ENCODE assay signal across 18 cellular contexts in the genomic region with DNA sequence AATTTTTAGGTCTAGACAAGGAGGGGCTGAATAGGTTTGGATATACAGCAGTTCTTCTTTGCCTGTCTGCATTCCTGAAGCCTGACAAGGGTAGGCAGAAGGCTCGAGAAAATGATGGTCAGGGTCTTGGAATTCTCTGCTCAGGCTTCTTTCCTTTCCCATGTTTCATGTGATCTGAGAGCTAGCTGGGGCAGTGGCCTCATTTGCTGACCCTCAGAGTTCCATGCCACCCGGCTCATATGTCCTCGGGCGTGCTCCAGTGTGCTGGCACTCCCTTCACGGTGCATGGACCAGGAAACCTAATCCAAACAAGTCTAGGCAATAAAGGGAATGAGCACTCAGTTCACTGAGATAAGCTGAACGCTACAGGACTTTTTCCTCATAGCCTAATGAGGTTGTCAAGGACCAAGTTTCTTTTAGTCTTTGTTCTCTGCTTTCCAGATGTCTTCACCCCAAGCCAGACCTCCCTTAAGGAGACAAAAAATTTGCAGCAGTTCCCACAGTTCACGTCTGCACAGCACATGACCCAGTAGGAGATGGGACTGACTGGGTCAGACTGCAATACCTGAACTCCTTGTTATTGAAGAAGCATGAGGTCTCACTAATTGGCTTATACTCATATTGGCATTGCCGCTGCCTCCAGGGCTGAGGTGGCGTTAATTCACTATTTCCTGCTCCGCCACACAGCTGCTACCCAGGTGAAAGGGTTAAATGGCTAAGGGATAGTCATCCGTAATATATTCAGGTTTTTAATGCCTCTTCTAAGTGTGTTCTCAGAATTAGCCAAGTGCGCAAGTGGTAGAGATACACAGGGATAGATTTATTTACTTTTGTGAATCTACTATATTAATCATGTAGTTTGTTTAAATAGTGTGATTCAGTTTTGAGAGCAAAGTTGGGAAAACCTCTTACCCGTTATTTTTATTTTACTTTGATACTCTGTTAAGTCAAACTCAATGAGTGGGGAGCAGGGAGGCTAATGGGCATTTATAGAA. TPM values are rescaled to one million over a fixed set of nuclear protein-coding genes. Genes with fewer than 3 reads are reported as not detected.
DNase-seq lines count a peak whose midpoint lies in the region; ATAC-seq and TF ChIP-seq lines count a peak whose summit lies in the region.
"Had no signal": no experiment of that assay in that cellular context is flagged by ENCODE, and none has a peak within 500 bp of the region (broad histone marks: within the 10 kb centered on the region; RNA-seq: fewer than 3 reads in every experiment).

No MANE protein-coding gene starts in this region.

- H3K27ac Mint-ChIP-seq in activated CD8-positive, alpha-beta memory T cell treated with anti-CD3 and anti-CD28 coated beads, Interleukin-2, amount 10 ng/mL, durations not matched to agents 7 days and 5 days: no peak overlapping the region
- no peak overlapping the region for H3K27ac Mint-ChIP-seq in natural killer cell
- H3K27ac Mint-ChIP-seq: CD4-positive, alpha-beta T cell; stimulated activated effector memory CD8-positive, alpha-beta T cell treated with anti-CD3 and anti-CD28 coated beads, Interleukin-12 subunit alpha, Interleukin-12 subunit beta, amount 100 ng/mL, for 72 hours; type B pancreatic cell had no signal

- dilution Hi-C loops in mammary epithelial cell (cut with HindIII; ENCODE audit: low sequenced_read_pairs): no loop called here

- H3K27ac ChIP-seq in mammary epithelial cell (ENCODE audit: insufficient read depth, low read depth, low read length) (no peak overlapping the region), breast epithelium (no peak overlapping the region), brain microvascular endothelial cell (no peak overlapping the region), transverse colon (peak overlapping the region in 2 of 4 donors; percentile 21 to 57)

- peak overlapping the region; percentile 22 for H2AFZ ChIP-seq in mammary epithelial cell (ENCODE audit: low read depth, low read length)

- H3K27me3 ChIP-seq in mammary epithelial cell (ENCODE audit: insufficient read depth, low read length) (peaks cover 4% of the 10 kb centered on the region), breast epithelium (no peaks in the 10 kb centered on the region), brain microvascular endothelial cell (replicated peaks) (no peaks in the 10 kb centered on the region), transverse colon (no peaks in the 10 kb centered on the region)

- no peak for TF ChIP-seq EP300 in transverse colon (IDR thresholded peaks at IDR 0.05; ENCODE audit: low read depth)

- no peaks in the 10 kb centered on the region for H3K4me1 Mint-ChIP-seq in activated CD8-positive, alpha-beta memory T cell treated with anti-CD3 and anti-CD28 coated beads, Interleukin-2, amount 10 ng/mL, durations not matched to agents 7 days and 5 days
- no peaks in the 10 kb centered on the region for H3K4me1 Mint-ChIP-seq in natural killer cell
- H3K4me1 Mint-ChIP-seq: central memory CD8-positive, alpha-beta T cell; stimulated activated effector memory CD8-positive, alpha-beta T cell treated with anti-CD3 and anti-CD28 coated beads, Interleukin-12 subunit alpha, Interleukin-12 subunit beta, amount 100 ng/mL, for 72 hours had no signal

- no TSS peak for BruUV-seq in mammary epithelial cell (replicated peaks; lab: Mats Ljungman, UMichigan)

- DNase-seq in mammary epithelial cell (peak; percentile 43), breast epithelium (ENCODE audit: low spot score in 2 of 2) (no peak), brain microvascular endothelial cell (peak; percentile 22), kidney tubule cell (ENCODE audit: low spot score) (peak; percentile 54), transverse colon (peak; percentile 47), natural killer cell (no peak)
- no peak for DNase-seq in activated CD8-positive, alpha-beta memory T cell treated with anti-CD3 and anti-CD28 coated beads, Interleukin-2, amount 10 ng/mL, durations not matched to agents 7 days and 5 days
- DNase-seq in activated CD4-positive, alpha-beta T cell treated with anti-CD3 and anti-CD28 coated beads, Interleukin-2, amount 50 U/mL, for 48 hours: no peak
- DNase-seq: activated CD4-positive, alpha-beta T cell treated with anti-CD3 and anti-CD28 coated beads for 1 hour; CD4-positive, alpha-beta T cell; effector memory CD4-positive, alpha-beta T cell; NCI-H1436; NCI-H748 treated with DMSO at 0.1 percent for 48 hours had no signal

- H3K4me1 ChIP-seq in mammary epithelial cell (ENCODE audit: insufficient read depth, low read length): no peaks in the 10 kb centered on the region
- no peaks in the 10 kb centered on the region for H3K4me1 ChIP-seq in breast epithelium
- peaks cover 0 to 13% (median 9%) of the 10 kb centered on the region in 4 donors for H3K4me1 ChIP-seq in transverse colon
- H3K4me1 ChIP-seq: HAP-1 had no signal

- H3K9me3 Mint-ChIP-seq in activated CD8-positive, alpha-beta memory T cell treated with anti-CD3 and anti-CD28 coated beads, Interleukin-2, amount 10 ng/mL, durations not matched to agents 7 days and 5 days (ENCODE audit: low read depth): no peaks in the 10 kb centered on the region
- no peaks in the 10 kb centered on the region for H3K9me3 Mint-ChIP-seq in natural killer cell
- H3K9me3 Mint-ChIP-seq: CD4-positive, alpha-beta T cell; central memory CD8-positive, alpha-beta T cell; stimulated activated effector memory CD8-positive, alpha-beta T cell treated with anti-CD3 and anti-CD28 coated beads, Interleukin-12 subunit alpha, Interleukin-12 subunit beta, amount 100 ng/mL, for 72 hours; type B pancreatic cell had no signal

- no peaks in the 10 kb centered on the region for H3K79me2 ChIP-seq in mammary epithelial cell (ENCODE audit: insufficient read depth, low read length)

- H3K9ac ChIP-seq in mammary epithelial cell (ENCODE audit: insufficient read depth, low read length): no peak overlapping the region

- H3K36me3 ChIP-seq in mammary epithelial cell (ENCODE audit: insufficient read depth, low read length) (no peaks in the 10 kb centered on the region), breast epithelium (no peaks in the 10 kb centered on the region), brain microvascular endothelial cell (replicated peaks) (no peaks in the 10 kb centered on the region), transverse colon (no peaks in the 10 kb centered on the region)
- H3K36me3 ChIP-seq: HAP-1 had no signal

- no peak for TF ChIP-seq CTCF in mammary epithelial cell (conservative IDR thresholded peaks at IDR 0.05 in 1 of 2, IDR thresholded peaks at IDR 0.05 in 1 of 2; ENCODE audit: extremely low read depth in 1 of 2, insufficient read depth in 1 of 2, low read depth in 1 of 2, low read length in 2 of 2)
- TF ChIP-seq CTCF in breast epithelium (IDR thresholded peaks at IDR 0.05): no peak
- no peak for TF ChIP-seq CTCF in brain microvascular endothelial cell (IDR thresholded peaks at IDR 0.05; ENCODE audit: low read depth, low read length, missing control alignments)
- TF ChIP-seq CTCF in transverse colon (IDR thresholded peaks at IDR 0.05): no peak
- no peak for TF ChIP-seq CTCF in natural killer cell (IDR thresholded peaks at IDR 0.05)

- in situ Hi-C loops in mammary epithelial cell (cut with MboI; ENCODE audit: low sequenced_read_pairs in 2 of 2) (no loop called here), brain microvascular endothelial cell (cut with HindIII; ENCODE audit: low pct_ligation_motif_present, low sequenced_read_pairs) (no loop called here), transverse colon (cut with MboI; ENCODE audit: low pct_ligation_motif_present in 1 of 4, low pct_unique_long_range_greater_than_20kb in 1 of 4, low sequenced_read_pairs in 3 of 4) (no loop called here)

- H3K27me3 Mint-ChIP-seq in activated CD8-positive, alpha-beta memory T cell treated with anti-CD3 and anti-CD28 coated beads, Interleukin-2, amount 10 ng/mL, durations not matched to agents 7 days and 5 days: peaks cover 8% of the 10 kb centered on the region
- H3K27me3 Mint-ChIP-seq in natural killer cell (ENCODE audit: low read depth in 2 of 2): peaks cover 10 to 14% of the 10 kb centered on the region in 2 donors
- H3K27me3 Mint-ChIP-seq: CD4-positive, alpha-beta T cell; central memory CD8-positive, alpha-beta T cell had no signal

- WGBS in mammary epithelial cell (ENCODE audit: low coverage, missing lambda C conversion rate): 55% methylated on average over 13 of the region's 13 CpGs
- WGBS in transverse colon (ENCODE audit: low coverage in 1 of 2), 2 donors: 50 to 61% methylated on average over 6 to 13 of the region's 13 CpGs

- intact Hi-C loops in mammary epithelial cell (cut with micrococcal nuclease): no loop called here
- intact Hi-C loops in breast epithelium (cut with DNase I; ENCODE audit: low total_unique reads): no loop called here
- intact Hi-C loops in transverse colon (cut with DNase I; ENCODE audit: low total_unique reads): no loop called here
- intact Hi-C loops in natural killer cell (cut with micrococcal nuclease): no loop called here

- no peaks in the 10 kb centered on the region for H3K9me3 ChIP-seq in mammary epithelial cell (replicated peaks; ENCODE audit: insufficient read depth, low read length)
- no peaks in the 10 kb centered on the region for H3K9me3 ChIP-seq in breast epithelium
- no peaks in the 10 kb centered on the region for H3K9me3 ChIP-seq in transverse colon
- H3K9me3 ChIP-seq: HAP-1 had no signal

- TF ChIP-seq POLR2A in breast epithelium (IDR thresholded peaks at IDR 0.05): no peak
- TF ChIP-seq POLR2A in transverse colon (IDR thresholded peaks at IDR 0.05): no peak

- CTCF ChIA-PET in mammary epithelial cell (lab: Charles Lee; ENCODE audit: low non-redundant PET): no interaction called here
- CTCF ChIA-PET in activated CD8-positive, alpha-beta memory T cell treated with anti-CD3 and anti-CD28 coated beads, Interleukin-2, amount 10 ng/mL, durations not matched to agents 7 days and 5 days (lab: Charles Lee): no interaction called here

- no peak overlapping the region for H3K4me3 Mint-ChIP-seq in activated CD8-positive, alpha-beta memory T cell treated with anti-CD3 and anti-CD28 coated beads, Interleukin-2, amount 10 ng/mL, durations not matched to agents 7 days and 5 days
- no peak overlapping the region for H3K4me3 Mint-ChIP-seq in natural killer cell
- H3K4me3 Mint-ChIP-seq: CD4-positive, alpha-beta T cell; central memory CD8-positive, alpha-beta T cell; stimulated activated effector memory CD8-positive, alpha-beta T cell treated with anti-CD3 and anti-CD28 coated beads, Interleukin-12 subunit alpha, Interleukin-12 subunit beta, amount 100 ng/mL, for 72 hours; type B pancreatic cell had no signal

- H3K4me3 ChIP-seq in mammary epithelial cell (replicated peaks in 1 of 3; ENCODE audit: insufficient read depth in 1 of 3, low read depth in 2 of 3, low read length in 3 of 3) (no peak overlapping the region), breast epithelium (no peak overlapping the region), brain microvascular endothelial cell (ENCODE audit: low read depth, low read length) (no peak overlapping the region), transverse colon (no peak overlapping the region)
- H3K4me3 ChIP-seq: HAP-1 had no signal

- no peaks in the 10 kb centered on the region for H3K36me3 Mint-ChIP-seq in activated CD8-positive, alpha-beta memory T cell treated with anti-CD3 and anti-CD28 coated beads, Interleukin-2, amount 10 ng/mL, durations not matched to agents 7 days and 5 days
- H3K36me3 Mint-ChIP-seq in natural killer cell: no peaks in the 10 kb centered on the region
- H3K36me3 Mint-ChIP-seq: stimulated activated effector memory CD8-positive, alpha-beta T cell treated with anti-CD3 and anti-CD28 coated beads, Interleukin-12 subunit alpha, Interleukin-12 subunit beta, amount 100 ng/mL, for 72 hours; type B pancreatic cell had no signal

- no peaks in the 10 kb centered on the region for H4K20me1 ChIP-seq in mammary epithelial cell (ENCODE audit: insufficient read depth, low read length)

- no peak for ATAC-seq in activated CD8-positive, alpha-beta memory T cell treated with anti-CD3 and anti-CD28 coated beads, Interleukin-2, amount 10 ng/mL, durations not matched to agents 7 days and 5 days
- no peak for ATAC-seq in natural killer cell
- ATAC-seq: stimulated activated effector memory CD8-positive, alpha-beta T cell treated with anti-CD3 and anti-CD28 coated beads, Interleukin-12 subunit alpha, Interleukin-12 subunit beta, amount 100 ng/mL, for 72 hours had no signal

- no peak overlapping the region for H3K4me2 ChIP-seq in mammary epithelial cell (ENCODE audit: insufficient read depth, low read depth, low read length)

RNA-seq across cellular contexts. Expression of a gene that starts 15.3 kb away (rescaled TPM):
- total RNA-seq in mammary epithelial cell: under 1 TPM; 0.19 to 0.50 TPM
- polyA plus RNA-seq in mammary epithelial cell: not detected
- not detected for polyA minus RNA-seq in mammary epithelial cell
- total RNA-seq in breast epithelium: 1 to 10 TPM in 2 of 3 donors, under 1 TPM in 1; 0.32 to 7.2 (median 2.3) TPM
- 1 to 10 TPM in 2 of 4 donors, not detected in 2; 4.1 to 4.9 TPM for total RNA-seq in transverse colon
- 10 to 100 TPM; 16.9 to 24.3 TPM for total RNA-seq in activated CD8-positive, alpha-beta memory T cell treated with anti-CD3 and anti-CD28 coated beads, Interleukin-2, amount 10 ng/mL, durations not matched to agents 7 days and 5 days
- 1 to 10 TPM; 4.2 to 8.0 (median 4.4) TPM for total RNA-seq in natural killer cell
- total RNA-seq: LHCN-M2 had no signal

Comparison
In these comparisons a context has a peak if more than half of its experiments do, and no peak if none do; other contexts are left out.
1. DNase-seq: peak in mammary epithelial cell (single experiment), brain microvascular endothelial cell (single experiment), kidney tubule cell (single experiment) and transverse colon (single experiment); none in breast epithelium (0 of 2), activated CD8-positive, alpha-beta memory T cell treated with anti-CD3 and anti-CD28 coated beads, Interleukin-2, amount 10 ng/mL, durations not matched to agents 7 days and 5 days (single experiment), activated CD4-positive, alpha-beta T cell treated with anti-CD3 and anti-CD28 coated beads, Interleukin-2, amount 50 U/mL, for 48 hours (0 of 2) and natural killer cell (single experiment).